Comparison of ENCODE assay signal across 14 cellular contexts in genomic region chr11:2566223-2567025, GRCh38.
DNase-seq lines count a peak whose midpoint lies in the region; ATAC-seq and TF ChIP-seq lines count a peak whose summit lies in the region.
"Had no signal": no experiment of that assay in that cellular context is flagged by ENCODE, and none has a peak within 500 bp of the region (broad histone marks: within the 10 kb centered on the region; RNA-seq: fewer than 3 reads in every experiment).

No MANE protein-coding gene starts in this region.

- no peak for TF ChIP-seq EP300 in transverse colon (IDR thresholded peaks at IDR 0.05; ENCODE audit: low read depth)

- 96 to 100% methylated on average over 7 to 16 of the region's 16 CpGs for WGBS in endodermal cell (ENCODE audit: insufficient coverage in 1 of 2, insufficient read length in 1 of 2), 2 experiments
- 76% methylated on average over 16 of the region's 16 CpGs; no CpG with 5 or more reads in 1 of the 2 donors for WGBS in transverse colon (ENCODE audit: low coverage in 1 of 2), 2 donors

- H3K27me3 Mint-ChIP-seq in activated naive CD4-positive, alpha-beta T cell treated with anti-CD3 and anti-CD28 coated beads, Interleukin-2, amount 10 ng/mL, durations not matched to agents 7 days and 5 days, result no peaks in the 10 kb centered on the region
- H3K27me3 Mint-ChIP-seq in endodermal cell (ENCODE audit: insufficient read depth) (peaks cover 49% of the 10 kb centered on the region), memory B cell (no peaks in the 10 kb centered on the region)

- H3K27ac ChIP-seq in endodermal cell (ENCODE audit: low read depth, low read length), result no peak overlapping the region
- peak overlapping the region in 1 of 4 donors; percentile 32 for H3K27ac ChIP-seq in transverse colon

- TF ChIP-seq CTCF in endodermal cell (conservative IDR thresholded peaks at IDR 0.05) (peak; percentile 45), transverse colon (IDR thresholded peaks at IDR 0.05) (no peak)

- TF ChIP-seq POLR2A in transverse colon (IDR thresholded peaks at IDR 0.05), result no peak

- H3K4me1 ChIP-seq in endodermal cell (ENCODE audit: control insufficient read depth, insufficient read depth, low read length) (peaks cover 7% of the 10 kb centered on the region), transverse colon (peaks cover 0 to 15% (median 10%) of the 10 kb centered on the region in 4 donors)

- in situ Hi-C loops in transverse colon (cut with MboI; ENCODE audit: low pct_ligation_motif_present in 1 of 4, low pct_unique_long_range_greater_than_20kb in 1 of 4, low sequenced_read_pairs in 3 of 4), result no loop called here

- H3K4me3 ChIP-seq in endodermal cell (ENCODE audit: low read length) (no peak overlapping the region), transverse colon (no peak overlapping the region)

- H3K4me1 Mint-ChIP-seq in activated naive CD4-positive, alpha-beta T cell treated with anti-CD3 and anti-CD28 coated beads, Interleukin-2, amount 10 ng/mL, durations not matched to agents 7 days and 5 days, result no peaks in the 10 kb centered on the region
- H3K4me1 Mint-ChIP-seq in endodermal cell (peaks cover 8% of the 10 kb centered on the region), memory B cell (peaks cover 5% of the 10 kb centered on the region)

- no peak overlapping the region for H3K4me3 Mint-ChIP-seq in activated naive CD4-positive, alpha-beta T cell treated with anti-CD3 and anti-CD28 coated beads, Interleukin-2, amount 10 ng/mL, durations not matched to agents 7 days and 5 days
- H3K4me3 Mint-ChIP-seq in endodermal cell (no peak overlapping the region), memory B cell (no peak overlapping the region)
- H3K4me3 Mint-ChIP-seq: brain; CD8-positive, alpha-beta T cell had no signal

- no peaks in the 10 kb centered on the region for H3K9me3 Mint-ChIP-seq in activated naive CD4-positive, alpha-beta T cell treated with anti-CD3 and anti-CD28 coated beads, Interleukin-2, amount 10 ng/mL, durations not matched to agents 7 days and 5 days
- H3K9me3 Mint-ChIP-seq in endodermal cell (no peaks in the 10 kb centered on the region), memory B cell (no peaks in the 10 kb centered on the region)
- H3K9me3 Mint-ChIP-seq: CD8-positive, alpha-beta T cell had no signal

- intact Hi-C loops in transverse colon (cut with DNase I; ENCODE audit: low total_unique reads), result no loop called here

- H3K36me3 ChIP-seq in endodermal cell (ENCODE audit: control insufficient read depth, insufficient read depth, low read length) (no peaks in the 10 kb centered on the region), transverse colon (no peaks in the 10 kb centered on the region)

- H3K27ac Mint-ChIP-seq in activated naive CD4-positive, alpha-beta T cell treated with anti-CD3 and anti-CD28 coated beads, Interleukin-2, amount 10 ng/mL, durations not matched to agents 7 days and 5 days, result no peak overlapping the region
- H3K27ac Mint-ChIP-seq in endodermal cell (no peak overlapping the region), memory B cell (peak overlapping the region; percentile 21)
- H3K27ac Mint-ChIP-seq: CD8-positive, alpha-beta T cell had no signal

- H3K9me3 ChIP-seq in endodermal cell (ENCODE audit: control insufficient read depth, low read length) (no peaks in the 10 kb centered on the region), transverse colon (no peaks in the 10 kb centered on the region)

- H3K36me3 Mint-ChIP-seq in activated naive CD4-positive, alpha-beta T cell treated with anti-CD3 and anti-CD28 coated beads, Interleukin-2, amount 10 ng/mL, durations not matched to agents 7 days and 5 days, result no peaks in the 10 kb centered on the region
- H3K36me3 Mint-ChIP-seq in endodermal cell (ENCODE audit: low read depth), result no peaks in the 10 kb centered on the region
- H3K36me3 Mint-ChIP-seq in memory B cell, result peaks cover 3% of the 10 kb centered on the region
- H3K36me3 Mint-ChIP-seq: brain had no signal

- H3K9ac ChIP-seq in endodermal cell (ENCODE audit: extremely low read depth, low read length, poor library complexity, severe bottlenecking), result no peak overlapping the region

- H3K27me3 ChIP-seq in endodermal cell (ENCODE audit: control insufficient read depth, insufficient read depth, low read length, poor library complexity, severe bottlenecking), result peaks cover 10% of the 10 kb centered on the region
- H3K27me3 ChIP-seq in transverse colon, result no peaks in the 10 kb centered on the region

- CTCF ChIA-PET in activated naive CD4-positive, alpha-beta T cell treated with anti-CD3 and anti-CD28 coated beads, Interleukin-2, amount 10 ng/mL, durations not matched to agents 7 days and 5 days (lab: Charles Lee), result no interaction called here

- DNase-seq in activated naive CD4-positive, alpha-beta T cell treated with anti-CD3 and anti-CD28 coated beads, Interleukin-2, amount 50 U/mL, for 16 hours, result peak; percentile 8
- no peak for DNase-seq in activated naive CD4-positive, alpha-beta T cell treated with anti-CD3 and anti-CD28 coated beads, Interleukin-2, amount 10 ng/mL, durations not matched to agents 7 days and 5 days
- peak; percentile 51 for DNase-seq in endodermal cell
- DNase-seq in memory B cell (ENCODE audit: low spot score in 2 of 2), result no peak
- DNase-seq in transverse colon, result peak; percentile 70
- no peak for DNase-seq in stimulated activated CD4-positive, alpha-beta T cell treated with anti-CD3 and anti-CD28 coated beads, Interleukin-1b, Interleukin-23, amount 100 ng/mL, for 48 hours
- no peak for DNase-seq in NCI-H2171 (lab: John Stamatoyannopoulos, UW)
- DNase-seq: activated gamma-delta T cell; CD8-positive, alpha-beta T cell; foreskin melanocyte; NCI-H1436 treated with DMSO at 0.1 percent for 48 hours; NCI-H524 treated with DMSO at 0.1 percent for 48 hours had no signal

- ATAC-seq in memory B cell (ENCODE audit: low read depth) (no peak), GM21515 (IDR thresholded peaks at IDR 0.05; ENCODE audit: unreplicated experiment) (no peak)
- ATAC-seq: CD8-positive, alpha-beta T cell had no signal

Comparison
In these comparisons a context has a peak if more than half of its experiments do, and no peak if none do; other contexts are left out.
1. DNase-seq: peak in activated naive CD4-positive, alpha-beta T cell treated with anti-CD3 and anti-CD28 coated beads, Interleukin-2, amount 50 U/mL, for 16 hours (single experiment), endodermal cell (single experiment) and transverse colon (single experiment); none in activated naive CD4-positive, alpha-beta T cell treated with anti-CD3 and anti-CD28 coated beads, Interleukin-2, amount 10 ng/mL, durations not matched to agents 7 days and 5 days (single experiment), memory B cell (0 of 2), stimulated activated CD4-positive, alpha-beta T cell treated with anti-CD3 and anti-CD28 coated beads, Interleukin-1b, Interleukin-23, amount 100 ng/mL, for 48 hours (single experiment) and NCI-H2171 (single experiment).